Comparison of ENCODE assay signal across 22 cellular contexts in the genomic region with DNA sequence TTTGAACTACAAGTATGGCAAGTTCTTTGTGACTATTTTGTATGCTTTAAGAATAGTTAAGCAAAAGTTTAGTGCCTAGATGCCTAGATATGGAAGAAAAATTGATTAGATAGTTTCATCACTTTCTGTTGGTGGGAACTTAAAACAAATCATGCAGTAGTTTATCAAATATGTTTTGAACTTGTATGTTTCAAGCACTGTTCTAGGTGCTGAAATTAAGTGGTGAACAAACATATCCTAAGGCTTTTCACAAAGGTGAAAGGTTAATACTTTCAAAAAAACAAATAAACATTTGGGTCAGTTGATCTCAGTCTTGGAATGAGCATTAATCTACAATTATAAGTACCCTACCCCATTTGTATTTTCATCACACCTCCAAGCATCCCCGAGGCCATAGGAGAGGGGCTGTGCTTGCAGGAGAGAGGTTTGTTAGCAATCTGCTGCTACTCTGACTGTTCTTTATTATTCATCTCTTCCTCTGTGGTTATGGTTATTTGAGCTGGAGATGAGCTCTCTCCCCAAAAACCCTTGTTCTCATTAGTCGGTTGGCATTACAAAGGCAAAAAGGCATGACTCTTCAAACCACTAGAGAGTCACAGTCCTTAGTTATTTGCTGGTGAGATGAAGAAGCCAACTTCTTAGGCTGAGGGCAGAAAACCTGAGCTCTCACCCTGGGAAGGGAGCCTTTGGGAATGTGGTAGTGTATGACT.
A peak's percentile ranks its signal among the peaks of the same experiment; 100 is the strongest.
DNase-seq lines count a peak whose midpoint lies in the region; ATAC-seq and TF ChIP-seq lines count a peak whose summit lies in the region.
"Had no signal": no experiment of that assay in that cellular context is flagged by ENCODE, and none has a peak within 500 bp of the region (broad histone marks: within the 10 kb centered on the region; RNA-seq: fewer than 3 reads in every experiment).

No MANE protein-coding gene starts in this region.

- intact Hi-C loops in activated naive CD4-positive, alpha-beta T cell treated with anti-CD3 and anti-CD28 coated beads for 36 hours (cut with micrococcal nuclease), result no loop called here
- intact Hi-C loops in stomach (cut with DNase I; ENCODE audit: low total_unique reads), result no loop called here

- TF ChIP-seq POLR2A in stomach (IDR thresholded peaks at IDR 0.05), result no peak

- no peaks in the 10 kb centered on the region for H3K36me3 ChIP-seq in stomach
- H3K36me3 ChIP-seq: vagina had no signal

- TF ChIP-seq EP300 in stomach (IDR thresholded peaks at IDR 0.05), result no peak

- H3K36me3 Mint-ChIP-seq in activated naive CD4-positive, alpha-beta T cell treated with anti-CD3 and anti-CD28 coated beads, Interleukin-2, amount 50 U/mL, for 72 hours, result no peaks in the 10 kb centered on the region
- H3K36me3 Mint-ChIP-seq in activated naive CD4-positive, alpha-beta T cell treated with anti-CD3 and anti-CD28 coated beads for 36 hours (ENCODE audit: low read depth), result no peaks in the 10 kb centered on the region
- H3K36me3 Mint-ChIP-seq: CD14-positive monocyte, immature natural killer cell had no signal

- peak; percentile 64 to 75 for ATAC-seq in activated naive CD4-positive, alpha-beta T cell treated with anti-CD3 and anti-CD28 coated beads, Interleukin-2, amount 50 U/mL, for 72 hours

- no peaks in the 10 kb centered on the region for H3K4me1 ChIP-seq in stomach
- H3K4me1 ChIP-seq: vagina had no signal

- no peak overlapping the region for H3K4me3 ChIP-seq in stomach
- H3K4me3 ChIP-seq: testis, vagina had no signal

- no peak for DNase-seq in activated naive CD4-positive, alpha-beta T cell treated with anti-CD3 and anti-CD28 coated beads, Interleukin-2, amount 50 U/mL, for 72 hours (ENCODE audit: low spot score in 2 of 2)
- DNase-seq in activated naive CD4-positive, alpha-beta T cell treated with anti-CD3 and anti-CD28 coated beads for 36 hours, result no peak
- DNase-seq in HT1080 (ENCODE audit: low read depth) (peak; percentile 68), astrocyte of the hippocampus (ENCODE audit: low read depth, low spot score) (peak; percentile 31), renal cortical epithelial cell (ENCODE audit: low read depth) (peak; percentile 68), NCI-H1105 treated with DMSO at 0.1 percent for 48 hours (lab: John Stamatoyannopoulos, UW) (no peak), retina (no peak), stomach (no peak)
- DNase-seq: activated CD8-positive, alpha-beta memory T cell treated with anti-CD3 and anti-CD28 coated beads for 24 hours; activated naive CD4-positive, alpha-beta T cell treated with anti-CD3 and anti-CD28 coated beads, Interleukin-2, amount 50 U/mL, for 16 hours; activated T-cell treated with anti-CD3 and anti-CD28 coated beads, Interleukin-2, amount 50 U/mL, for 4 hours; anterior cingulate cortex; foreskin fibroblast; immature natural killer cell; NCI-H774; nephron progenitor cell; OCI-M1; SIG-M5; testis had no signal

- no peaks in the 10 kb centered on the region for H3K9me3 ChIP-seq in stomach
- H3K9me3 ChIP-seq: testis, vagina had no signal

- TF ChIP-seq CTCF in stomach (IDR thresholded peaks at IDR 0.05), result no peak

- no peak overlapping the region for H3K4me3 Mint-ChIP-seq in activated naive CD4-positive, alpha-beta T cell treated with anti-CD3 and anti-CD28 coated beads for 36 hours
- H3K4me3 Mint-ChIP-seq: activated T-cell treated with anti-CD3 and anti-CD28 coated beads, Interleukin-2, amount 50 U/mL, for 4 hours; CD14-positive monocyte; central memory CD8-positive, alpha-beta T cell; immature natural killer cell; nephron progenitor cell had no signal

- CTCF ChIA-PET in activated naive CD4-positive, alpha-beta T cell treated with anti-CD3 and anti-CD28 coated beads for 36 hours (lab: Charles Lee), result no interaction called here

- no peak overlapping the region for H3K27ac Mint-ChIP-seq in activated naive CD4-positive, alpha-beta T cell treated with anti-CD3 and anti-CD28 coated beads, Interleukin-2, amount 50 U/mL, for 72 hours
- no peak overlapping the region for H3K27ac Mint-ChIP-seq in activated naive CD4-positive, alpha-beta T cell treated with anti-CD3 and anti-CD28 coated beads for 36 hours
- H3K27ac Mint-ChIP-seq: CD14-positive monocyte, immature natural killer cell, nephron progenitor cell had no signal

- H3K9me3 Mint-ChIP-seq in activated naive CD4-positive, alpha-beta T cell treated with anti-CD3 and anti-CD28 coated beads, Interleukin-2, amount 50 U/mL, for 72 hours, result peaks cover 4 to 5% of the 10 kb centered on the region in 2 donors
- H3K9me3 Mint-ChIP-seq in activated naive CD4-positive, alpha-beta T cell treated with anti-CD3 and anti-CD28 coated beads for 36 hours, result peaks cover 5% of the 10 kb centered on the region
- H3K9me3 Mint-ChIP-seq: central memory CD8-positive, alpha-beta T cell had no signal

- WGBS in stomach, 5 donors, result 66 to 93% (median 82%) methylated on average over 2 of the region's 2 CpGs

- H3K27me3 Mint-ChIP-seq in activated naive CD4-positive, alpha-beta T cell treated with anti-CD3 and anti-CD28 coated beads for 36 hours (ENCODE audit: low read depth), result peaks cover 2% of the 10 kb centered on the region

- no peak overlapping the region for H3K27ac ChIP-seq in stomach
- H3K27ac ChIP-seq: testis, vagina had no signal

- no peaks in the 10 kb centered on the region for H3K27me3 ChIP-seq in stomach
- H3K27me3 ChIP-seq: testis, vagina had no signal

- no peaks in the 10 kb centered on the region for H3K4me1 Mint-ChIP-seq in activated naive CD4-positive, alpha-beta T cell treated with anti-CD3 and anti-CD28 coated beads for 36 hours (ENCODE audit: low read depth)
- H3K4me1 Mint-ChIP-seq: CD14-positive monocyte; central memory CD8-positive, alpha-beta T cell; immature natural killer cell had no signal

Comparison
In these comparisons a context has a peak if more than half of its experiments do, and no peak if none do; other contexts are left out.
1. DNase-seq: peak in HT1080 (single experiment), astrocyte of the hippocampus (single experiment) and renal cortical epithelial cell (single experiment); none in activated naive CD4-positive, alpha-beta T cell treated with anti-CD3 and anti-CD28 coated beads, Interleukin-2, amount 50 U/mL, for 72 hours (0 of 2), activated naive CD4-positive, alpha-beta T cell treated with anti-CD3 and anti-CD28 coated beads for 36 hours (single experiment), NCI-H1105 treated with DMSO at 0.1 percent for 48 hours (single experiment), retina (single experiment) and stomach (single experiment).